ENCODE assay signal across 8 cellular contexts in genomic region chr22:24554316-24555159, GRCh38. TPM values are rescaled to one million over a fixed set of nuclear protein-coding genes. Genes with fewer than 3 reads are reported as not detected.
DNase-seq lines count a peak whose midpoint lies in the region; ATAC-seq, FAIRE-seq and TF ChIP-seq lines count a peak whose summit lies in the region.

TSS of gene GUCD1 (minus strand) at chr22:24555138. CDS start at chr22:24554991, 147 bp downstream.

- ATAC-seq in body of pancreas = no peak

- peak; percentile 70 to 84 (median 74) for TF ChIP-seq POLR2A in body of pancreas (IDR thresholded peaks at IDR 0.05)

- intact Hi-C loops in body of pancreas (cut with DNase I) = no loop called here

- peak; percentile 58 for DNase-seq in GM10266 (ENCODE audit: extremely low spot score)
- no peak for DNase-seq in HFF-Myc (ENCODE audit: extremely low read depth, low read depth)
- peak; percentile 13 for DNase-seq in SK-MEL-5 (ENCODE audit: low read depth, low spot score)
- DNase-seq in body of pancreas = peak in 3 of 4 donors; percentile 36 to 42 (median 42)
- DNase-seq in small intestine = no peak
- DNase-seq in NCI-H1048 (lab: John Stamatoyannopoulos, UW) = no peak
- DNase-seq in NCI-H774 (lab: John Stamatoyannopoulos, UW) = no peak

- H3K27me3 ChIP-seq in body of pancreas (no peaks in the 10 kb centered on the region), iPS-20b (ENCODE audit: insufficient read depth, low read length) (no peaks in the 10 kb centered on the region), small intestine (ENCODE audit: control insufficient read depth in 2 of 2, insufficient read depth in 2 of 2, low read length in 2 of 2) (no peaks in the 10 kb centered on the region)

- H3K36me3 ChIP-seq in body of pancreas (replicated peaks in 1 of 2; ENCODE audit: insufficient read depth in 1 of 2, low read depth in 2 of 2) = peaks cover 0 to 12% of the 10 kb centered on the region in 2 donors
- peaks cover 31% of the 10 kb centered on the region for H3K36me3 ChIP-seq in iPS-20b (ENCODE audit: insufficient read depth, low read depth, low read length)
- peaks cover 10 to 12% of the 10 kb centered on the region in 2 donors for H3K36me3 ChIP-seq in small intestine (ENCODE audit: control insufficient read depth in 2 of 2, insufficient read depth in 2 of 2, low read length in 2 of 2)

- TF ChIP-seq CTCF in GM10266 (IDR thresholded peaks at IDR 0.05; ENCODE audit: control insufficient read depth, insufficient read depth, low read depth, missing control alignments) = no peak
- no peak for TF ChIP-seq CTCF in HFF-Myc (IDR thresholded peaks at IDR 0.05; ENCODE audit: low read depth, low read length, missing control alignments)
- TF ChIP-seq CTCF in body of pancreas (IDR thresholded peaks at IDR 0.05) = no peak

- peak within 1 kb of the TSS; percentile 99 for H3K9ac ChIP-seq in iPS-20b (ENCODE audit: low read depth, low read length)

- no peak for FAIRE-seq in small intestine (lab: Jason Lieb, UNC)

- in situ Hi-C loops in SK-MEL-5 (cut with HindIII; ENCODE audit: low pct_unique_long_range_greater_than_20kb, low sequenced_read_pairs) = no loop called here

- H3K27ac ChIP-seq in body of pancreas (peak within 1 kb of the TSS; percentile 85 to 99 (median 98)), iPS-20b (ENCODE audit: low read length) (peak within 1 kb of the TSS; percentile 100), small intestine (ENCODE audit: low read depth in 1 of 2, low read length in 1 of 2) (peak within 1 kb of the TSS; percentile 93 to 99)

- peak within 1 kb of the TSS; percentile 87 for H3K4me3 ChIP-seq in HFF-Myc (replicated peaks; ENCODE audit: low read depth, low read length)
- H3K4me3 ChIP-seq in body of pancreas = peak within 1 kb of the TSS; percentile 84 to 85
- H3K4me3 ChIP-seq in iPS-20b (ENCODE audit: low read length) = peak within 1 kb of the TSS; percentile 98
- peak within 1 kb of the TSS; percentile 87 to 91 for H3K4me3 ChIP-seq in small intestine (ENCODE audit: low read depth in 1 of 2, low read length in 2 of 2)

- H3K9me3 ChIP-seq in body of pancreas = no peaks in the 10 kb centered on the region
- no peaks in the 10 kb centered on the region for H3K9me3 ChIP-seq in iPS-20b (ENCODE audit: insufficient read depth, low read depth, low read length)
- H3K9me3 ChIP-seq in small intestine (ENCODE audit: control insufficient read depth, low read depth) = no peaks in the 10 kb centered on the region

- peaks cover 60% of the 10 kb centered on the region for H3K4me1 ChIP-seq in body of pancreas
- peaks cover 10% of the 10 kb centered on the region for H3K4me1 ChIP-seq in iPS-20b (ENCODE audit: insufficient read depth, low read length)
- peaks cover 11% of the 10 kb centered on the region in 2 donors for H3K4me1 ChIP-seq in small intestine (ENCODE audit: control insufficient read depth in 2 of 2, insufficient read depth in 1 of 2, low read depth in 1 of 2, low read length in 1 of 2)

- 0 to 1% methylated on average over 21 to 64 of the region's 64 CpGs for WGBS in body of pancreas, 2 donors
- 0% methylated on average over 38 to 64 of the region's 64 CpGs for WGBS in small intestine, 3 donors

RNA-seq across cellular contexts. Expression of gene GUCD1, which starts in this region (rescaled TPM):
- 106 and 141 TPM in 2 replicates for total RNA-seq in SK-MEL-5 (2014; rRNA removed; shearing (Covaris generic))
- 118 and 147 TPM in 2 replicates for polyA plus RNA-seq in SK-MEL-5 (2015; cell fraction: cytosol; rRNA removed)
- polyA plus RNA-seq in SK-MEL-5 (2015; cell fraction: nucleus; rRNA removed) = 72.8 and 87.5 TPM in 2 replicates
- total RNA-seq in body of pancreas = 10 to 100 TPM; 44.4 to 58.7 TPM
- polyA plus RNA-seq in small intestine = 100 to 1,000 TPM; 147 to 494 (median 469) TPM

Comparison
In these comparisons a context has a peak if more than half of its experiments do, and no peak if none do; other contexts are left out.
1. DNase-seq: peak in GM10266 (single experiment), SK-MEL-5 (single experiment) and body of pancreas (3 of 4); none in HFF-Myc (single experiment), small intestine (single experiment), NCI-H1048 (single experiment) and NCI-H774 (single experiment).
2. Peak in every context shown above with its lines, with median percentiles within 50 percentile points of each other: H3K4me3 ChIP-seq and H3K27ac ChIP-seq.